ENCODE assay signal across 8 cellular contexts in genomic region chr15:75577401-75578205, GRCh38. TPM values are rescaled to one million over a fixed set of nuclear protein-coding genes. Genes with fewer than 3 reads are reported as not detected.
DNase-seq lines count a peak whose midpoint lies in the region; ATAC-seq, FAIRE-seq and TF ChIP-seq lines count a peak whose summit lies in the region.

No MANE protein-coding gene starts in this region.

- peak overlapping the region; percentile 72 to 95 (median 88) for H3K9ac ChIP-seq in subcutaneous abdominal adipose tissue (ENCODE audit: low read length in 5 of 5)

- H3K4me1 ChIP-seq in left lung (peaks cover 8 to 42% of the 10 kb centered on the region in 2 donors), subcutaneous abdominal adipose tissue (ENCODE audit: control insufficient read depth in 5 of 5, insufficient read depth in 5 of 5, low read length in 5 of 5) (peaks cover 4 to 29% (median 24%) of the 10 kb centered on the region in 5 donors)

- H3K27ac ChIP-seq in brain microvascular endothelial cell, result peak overlapping the region; percentile 49
- H3K27ac ChIP-seq in left lung, result peak overlapping the region; percentile 92 to 94
- peak overlapping the region; percentile 70 for H3K27ac ChIP-seq in subcutaneous abdominal adipose tissue (ENCODE audit: low read depth, low read length)

- no peak for TF ChIP-seq CTCF in GM12865 (IDR thresholded peaks at IDR 0.05; ENCODE audit: insufficient read depth, low read depth, low read length, missing control alignments)
- no peak for TF ChIP-seq CTCF in brain microvascular endothelial cell (IDR thresholded peaks at IDR 0.05; ENCODE audit: low read depth, low read length, missing control alignments)
- TF ChIP-seq CTCF in left lung (IDR thresholded peaks at IDR 0.05), result no peak

- DNase-seq in GM12865 (ENCODE audit: low read depth), result peak; percentile 9
- peak; percentile 28 for DNase-seq in NCI-H526 treated with DMSO at 0.1 percent for 48 hours (lab: John Stamatoyannopoulos, UW)
- DNase-seq in brain microvascular endothelial cell, result no peak
- no peak for DNase-seq in left lung
- no peak for DNase-seq in mesenteric fat pad (ENCODE audit: low spot score)
- DNase-seq in NCI-H2196 (lab: John Stamatoyannopoulos, UW; ENCODE audit: unreplicated experiment), result no peak
- DNase-seq in H54 (ENCODE audit: insufficient read length, low spot score), result no peak

- intact Hi-C loops in left lung (cut with DNase I), result no loop called here

- TF ChIP-seq POLR2A in H54 (IDR thresholded peaks at IDR 0.05; ENCODE audit: low read depth, low read length), result no peak

- ATAC-seq in left lung, result peak; percentile 5

- in situ Hi-C loops in brain microvascular endothelial cell (cut with HindIII; ENCODE audit: low pct_ligation_motif_present, low sequenced_read_pairs), result no loop called here

- H3K9me3 ChIP-seq in left lung, result no peaks in the 10 kb centered on the region
- no peaks in the 10 kb centered on the region for H3K9me3 ChIP-seq in subcutaneous abdominal adipose tissue (ENCODE audit: control insufficient read depth in 5 of 5, low read length in 5 of 5)

- FAIRE-seq in H54 (lab: Jason Lieb, UNC), result no peak

- no peaks in the 10 kb centered on the region for H3K27me3 ChIP-seq in brain microvascular endothelial cell (replicated peaks)
- no peaks in the 10 kb centered on the region for H3K27me3 ChIP-seq in left lung
- no peaks in the 10 kb centered on the region for H3K27me3 ChIP-seq in subcutaneous abdominal adipose tissue (ENCODE audit: control insufficient read depth in 5 of 5, insufficient read depth in 4 of 5, low read length in 5 of 5)

- H3K4me3 ChIP-seq in GM12865 (ENCODE audit: low read depth, low read length), result peak overlapping the region; percentile 86
- peak overlapping the region; percentile 82 for H3K4me3 ChIP-seq in brain microvascular endothelial cell (ENCODE audit: low read depth, low read length)
- H3K4me3 ChIP-seq in left lung, result peak overlapping the region; percentile 88 to 89
- H3K4me3 ChIP-seq in subcutaneous abdominal adipose tissue (ENCODE audit: low read depth in 1 of 5, low read length in 5 of 5), result peak overlapping the region; percentile 63 to 89 (median 85)

- H3K36me3 ChIP-seq in brain microvascular endothelial cell (replicated peaks), result no peaks in the 10 kb centered on the region
- H3K36me3 ChIP-seq in left lung, result no peaks in the 10 kb centered on the region
- no peaks in the 10 kb centered on the region for H3K36me3 ChIP-seq in subcutaneous abdominal adipose tissue (ENCODE audit: control insufficient read depth in 5 of 5, insufficient read depth in 5 of 5, low read length in 5 of 5)

RNA-seq across cellular contexts. Expression of gene PTPN9, which starts 1.5 kb away (rescaled TPM):
- total RNA-seq in left lung, result 10 to 100 TPM; 21.9 to 25.4 TPM
- total RNA-seq in mesenteric fat pad, result 20.5 TPM

RNA-seq across cellular contexts. Expression of gene SNUPN, which starts 47.9 kb away (rescaled TPM):
- total RNA-seq in left lung (10 to 100 TPM; 23.6 to 23.8 TPM), mesenteric fat pad (22.0 TPM)

Comparison
In these comparisons a context has a peak if more than half of its experiments do, and no peak if none do; other contexts are left out.
1. DNase-seq: peak in GM12865 (single experiment) and NCI-H526 treated with DMSO at 0.1 percent for 48 hours (single experiment); none in brain microvascular endothelial cell (single experiment), left lung (0 of 2), mesenteric fat pad (single experiment), NCI-H2196 (single experiment) and H54 (single experiment).
2. Peak in every context shown above with its lines, with median percentiles within 50 percentile points of each other: H3K4me3 ChIP-seq and H3K27ac ChIP-seq.